ENCODE assay signal across 9 cellular contexts in genomic region chr1:203126151-203126865, GRCh38. TPM values are rescaled to one million over a fixed set of nuclear protein-coding genes. Genes with fewer than 3 reads are reported as not detected.
A peak's percentile ranks its signal among the peaks of the same experiment; 100 is the strongest.
DNase-seq lines count a peak whose midpoint lies in the region; ATAC-seq and TF ChIP-seq lines count a peak whose summit lies in the region.
"Had no signal": no experiment of that assay in that cellular context is flagged by ENCODE, and none has a peak within 500 bp of the region (broad histone marks: within the 10 kb centered on the region; RNA-seq: fewer than 3 reads in every experiment).

No MANE protein-coding gene starts in this region.

- dilution Hi-C loops in mammary epithelial cell (cut with HindIII; ENCODE audit: low sequenced_read_pairs): no loop called here

- H3K36me3 ChIP-seq in mammary epithelial cell (ENCODE audit: insufficient read depth, low read length): no peaks in the 10 kb centered on the region

- no peak overlapping the region for H3K9ac ChIP-seq in mammary epithelial cell (ENCODE audit: insufficient read depth, low read length)

- H4K20me1 ChIP-seq in mammary epithelial cell (ENCODE audit: insufficient read depth, low read length): no peaks in the 10 kb centered on the region

- intact Hi-C loops in mammary epithelial cell (cut with micrococcal nuclease): loop anchor here (1.0 to 5.0 kb wide), 2 partner anchors 87 to 216 kb away; no protein-coding TSS in a partner anchor

- no peak overlapping the region for H2AFZ ChIP-seq in mammary epithelial cell (ENCODE audit: low read depth, low read length)

- no peak overlapping the region for H3K27ac ChIP-seq in mammary epithelial cell (ENCODE audit: insufficient read depth, low read depth, low read length)

- H3K27me3 ChIP-seq in mammary epithelial cell (ENCODE audit: insufficient read depth, low read length): no peaks in the 10 kb centered on the region

- H3K4me1 ChIP-seq in mammary epithelial cell (ENCODE audit: insufficient read depth, low read length): peaks cover 13% of the 10 kb centered on the region

- ATAC-seq in HG02759 (IDR thresholded peaks at IDR 0.05; ENCODE audit: unreplicated experiment): no peak
- ATAC-seq in GM18873 (IDR thresholded peaks at IDR 0.05; ENCODE audit: low FRiP score, unreplicated experiment): no peak

- BruUV-seq in mammary epithelial cell (replicated peaks; lab: Mats Ljungman, UMichigan): no TSS peak

- CTCF ChIA-PET in mammary epithelial cell (lab: Charles Lee; ENCODE audit: low non-redundant PET): interaction anchor here (0.5 to 0.6 kb wide), 2 partner anchors 22 to 96 kb away, joined by 3 to 4 read pairs; no protein-coding TSS in a partner anchor

- in situ Hi-C loops in mammary epithelial cell (cut with MboI; ENCODE audit: low sequenced_read_pairs in 2 of 2): no loop called here

- 40% methylated on average over 8 of the region's 8 CpGs for WGBS in mammary epithelial cell (ENCODE audit: low coverage, missing lambda C conversion rate)

- DNase-seq in CD1c-positive myeloid dendritic cell (ENCODE audit: extremely low spot score) (peak; percentile 83), LNCaP clone FGC (ENCODE audit: low read depth) (no peak), mammary epithelial cell (no peak), mesenteric fat pad (ENCODE audit: low spot score) (peak; percentile 53), activated gamma-delta T cell (lab: John Stamatoyannopoulos, UW) (no peak)
- no peak for DNase-seq in stimulated activated CD4-positive, alpha-beta T cell treated with anti-CD3 and anti-CD28 coated beads, Interleukin-1b, Interleukin-23, amount 100 ng/mL, for 48 hours
- DNase-seq: stimulated activated naive CD4-positive, alpha-beta T cell had no signal

- no peaks in the 10 kb centered on the region for H3K9me3 ChIP-seq in mammary epithelial cell (replicated peaks; ENCODE audit: insufficient read depth, low read length)

- H3K4me2 ChIP-seq in mammary epithelial cell (ENCODE audit: insufficient read depth, low read depth, low read length): no peak overlapping the region

- TF ChIP-seq CTCF in LNCaP clone FGC (IDR thresholded peaks at IDR 0.05; ENCODE audit: control insufficient read depth, extremely low read depth, insufficient read depth) (peak; percentile 31), mammary epithelial cell (conservative IDR thresholded peaks at IDR 0.05 in 1 of 2, IDR thresholded peaks at IDR 0.05 in 1 of 2; ENCODE audit: extremely low read depth in 1 of 2, insufficient read depth in 1 of 2, low read depth in 1 of 2, low read length in 2 of 2) (peak; percentile 38 to 59)

- no peaks in the 10 kb centered on the region for H3K79me2 ChIP-seq in mammary epithelial cell (ENCODE audit: insufficient read depth, low read length)

- no peak overlapping the region for H3K4me3 ChIP-seq in LNCaP clone FGC (ENCODE audit: low read depth, low read length)
- H3K4me3 ChIP-seq in mammary epithelial cell (replicated peaks in 1 of 3; ENCODE audit: insufficient read depth in 1 of 3, low read depth in 2 of 3, low read length in 3 of 3): no peak overlapping the region

RNA-seq across cellular contexts. Expression of gene ADORA1, which starts 1.2 kb away (rescaled TPM):
- total RNA-seq in mammary epithelial cell (1 to 10 TPM in 1 of 2 donors, under 1 TPM in 1; 0.96 to 1.7 TPM), mesenteric fat pad (2.7 TPM)
- polyA plus RNA-seq in mammary epithelial cell: 0.74 TPM
- not detected for polyA minus RNA-seq in mammary epithelial cell

RNA-seq across cellular contexts. Expression of gene MYOG, which starts 40.5 kb away (rescaled TPM):
- total RNA-seq in mammary epithelial cell (not detected), mesenteric fat pad (not detected)
- polyA plus RNA-seq in mammary epithelial cell: not detected
- not detected for polyA minus RNA-seq in mammary epithelial cell

RNA-seq across cellular contexts. Expression of gene MYBPH, which starts 49.3 kb away (rescaled TPM):
- total RNA-seq in mammary epithelial cell (not detected), mesenteric fat pad (0.22 TPM)
- polyA plus RNA-seq in mammary epithelial cell: not detected
- polyA minus RNA-seq in mammary epithelial cell: not detected

Comparison
In these comparisons a context has a peak if more than half of its experiments do, and no peak if none do; other contexts are left out.
1. DNase-seq: peak in CD1c-positive myeloid dendritic cell (single experiment) and mesenteric fat pad (single experiment); none in LNCaP clone FGC (single experiment), mammary epithelial cell (single experiment), activated gamma-delta T cell (single experiment) and stimulated activated CD4-positive, alpha-beta T cell treated with anti-CD3 and anti-CD28 coated beads, Interleukin-1b, Interleukin-23, amount 100 ng/mL, for 48 hours (single experiment).